1 cellular context compared by ENCODE assay signal in the genomic region with DNA sequence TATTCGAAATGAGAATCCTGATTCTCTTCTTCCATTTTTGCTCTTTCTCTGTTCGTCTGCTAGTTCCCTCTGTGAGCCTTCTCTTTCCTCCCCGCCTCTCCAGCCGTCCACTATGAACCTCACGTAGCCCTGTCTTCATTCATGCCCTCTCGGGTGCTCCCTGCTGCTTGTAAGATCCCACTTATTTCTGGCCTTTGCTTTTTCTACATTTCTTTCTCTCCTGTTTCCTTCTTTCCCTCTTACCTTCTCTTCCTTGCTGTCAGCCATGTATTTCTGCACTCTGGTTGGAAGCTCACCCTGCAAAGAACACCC.
TF ChIP-seq lines count a peak whose summit lies in the region.

No MANE protein-coding gene starts in this region.

TF ChIP-seq in GM23338, 12 proteins besides CTCF, POLR2A, EP300 and RAD21 (continued from another document):
- TF ChIP-seq, protein P1, sequence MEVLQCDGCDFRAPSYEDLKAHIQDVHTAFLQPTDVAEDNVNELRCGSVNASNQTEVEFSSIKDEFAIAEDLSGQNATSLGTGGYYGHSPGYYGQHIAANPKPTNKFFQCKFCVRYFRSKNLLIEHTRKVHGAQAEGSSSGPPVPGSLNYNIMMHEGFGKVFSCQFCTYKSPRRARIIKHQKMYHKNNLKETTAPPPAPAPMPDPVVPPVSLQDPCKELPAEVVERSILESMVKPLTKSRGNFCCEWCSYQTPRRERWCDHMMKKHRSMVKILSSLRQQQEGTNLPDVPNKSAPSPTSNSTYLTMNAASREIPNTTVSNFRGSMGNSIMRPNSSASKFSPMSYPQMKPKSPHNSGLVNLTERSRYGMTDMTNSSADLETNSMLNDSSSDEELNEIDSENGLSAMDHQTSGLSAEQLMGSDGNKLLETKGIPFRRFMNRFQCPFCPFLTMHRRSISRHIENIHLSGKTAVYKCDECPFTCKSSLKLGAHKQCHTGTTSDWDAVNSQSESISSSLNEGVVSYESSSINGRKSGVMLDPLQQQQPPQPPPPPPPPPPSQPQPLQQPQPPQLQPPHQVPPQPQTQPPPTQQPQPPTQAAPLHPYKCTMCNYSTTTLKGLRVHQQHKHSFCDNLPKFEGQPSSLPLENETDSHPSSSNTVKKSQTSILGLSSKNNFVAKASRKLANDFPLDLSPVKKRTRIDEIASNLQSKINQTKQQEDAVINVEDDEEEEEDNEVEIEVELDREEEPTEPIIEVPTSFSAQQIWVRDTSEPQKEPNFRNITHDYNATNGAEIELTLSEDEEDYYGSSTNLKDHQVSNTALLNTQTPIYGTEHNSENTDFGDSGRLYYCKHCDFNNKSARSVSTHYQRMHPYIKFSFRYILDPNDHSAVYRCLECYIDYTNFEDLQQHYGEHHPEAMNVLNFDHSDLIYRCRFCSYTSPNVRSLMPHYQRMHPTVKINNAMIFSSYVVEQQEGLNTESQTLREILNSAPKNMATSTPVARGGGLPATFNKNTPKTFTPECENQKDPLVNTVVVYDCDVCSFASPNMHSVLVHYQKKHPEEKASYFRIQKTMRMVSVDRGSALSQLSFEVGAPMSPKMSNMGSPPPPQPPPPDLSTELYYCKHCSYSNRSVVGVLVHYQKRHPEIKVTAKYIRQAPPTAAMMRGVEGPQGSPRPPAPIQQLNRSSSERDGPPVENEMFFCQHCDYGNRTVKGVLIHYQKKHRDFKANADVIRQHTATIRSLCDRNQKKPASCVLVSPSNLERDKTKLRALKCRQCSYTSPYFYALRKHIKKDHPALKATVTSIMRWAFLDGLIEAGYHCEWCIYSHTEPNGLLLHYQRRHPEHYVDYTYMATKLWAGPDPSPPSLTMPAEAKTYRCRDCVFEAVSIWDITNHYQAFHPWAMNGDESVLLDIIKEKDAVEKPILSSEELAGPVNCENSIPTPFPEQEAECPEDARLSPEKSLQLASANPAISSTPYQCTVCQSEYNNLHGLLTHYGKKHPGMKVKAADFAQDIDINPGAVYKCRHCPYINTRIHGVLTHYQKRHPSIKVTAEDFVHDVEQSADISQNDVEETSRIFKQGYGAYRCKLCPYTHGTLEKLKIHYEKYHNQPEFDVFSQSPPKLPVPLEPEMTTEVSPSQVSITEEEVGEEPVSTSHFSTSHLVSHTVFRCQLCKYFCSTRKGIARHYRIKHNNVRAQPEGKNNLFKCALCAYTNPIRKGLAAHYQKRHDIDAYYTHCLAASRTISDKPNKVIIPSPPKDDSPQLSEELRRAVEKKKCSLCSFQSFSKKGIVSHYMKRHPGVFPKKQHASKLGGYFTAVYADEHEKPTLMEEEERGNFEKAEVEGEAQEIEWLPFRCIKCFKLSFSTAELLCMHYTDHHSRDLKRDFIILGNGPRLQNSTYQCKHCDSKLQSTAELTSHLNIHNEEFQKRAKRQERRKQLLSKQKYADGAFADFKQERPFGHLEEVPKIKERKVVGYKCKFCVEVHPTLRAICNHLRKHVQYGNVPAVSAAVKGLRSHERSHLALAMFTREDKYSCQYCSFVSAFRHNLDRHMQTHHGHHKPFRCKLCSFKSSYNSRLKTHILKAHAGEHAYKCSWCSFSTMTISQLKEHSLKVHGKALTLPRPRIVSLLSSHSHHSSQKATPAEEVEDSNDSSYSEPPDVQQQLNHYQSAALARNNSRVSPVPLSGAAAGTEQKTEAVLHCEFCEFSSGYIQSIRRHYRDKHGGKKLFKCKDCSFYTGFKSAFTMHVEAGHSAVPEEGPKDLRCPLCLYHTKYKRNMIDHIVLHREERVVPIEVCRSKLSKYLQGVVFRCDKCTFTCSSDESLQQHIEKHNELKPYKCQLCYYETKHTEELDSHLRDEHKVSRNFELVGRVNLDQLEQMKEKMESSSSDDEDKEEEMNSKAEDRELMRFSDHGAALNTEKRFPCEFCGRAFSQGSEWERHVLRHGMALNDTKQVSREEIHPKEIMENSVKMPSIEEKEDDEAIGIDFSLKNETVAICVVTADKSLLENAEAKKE (CRISPR knock-in tag; IDR thresholded peaks at IDR 0.05), result no peak
- TF ChIP-seq, protein P2, sequence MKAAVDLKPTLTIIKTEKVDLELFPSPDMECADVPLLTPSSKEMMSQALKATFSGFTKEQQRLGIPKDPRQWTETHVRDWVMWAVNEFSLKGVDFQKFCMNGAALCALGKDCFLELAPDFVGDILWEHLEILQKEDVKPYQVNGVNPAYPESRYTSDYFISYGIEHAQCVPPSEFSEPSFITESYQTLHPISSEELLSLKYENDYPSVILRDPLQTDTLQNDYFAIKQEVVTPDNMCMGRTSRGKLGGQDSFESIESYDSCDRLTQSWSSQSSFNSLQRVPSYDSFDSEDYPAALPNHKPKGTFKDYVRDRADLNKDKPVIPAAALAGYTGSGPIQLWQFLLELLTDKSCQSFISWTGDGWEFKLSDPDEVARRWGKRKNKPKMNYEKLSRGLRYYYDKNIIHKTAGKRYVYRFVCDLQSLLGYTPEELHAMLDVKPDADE (IDR thresholded peaks at IDR 0.05), result no peak
- TF ChIP-seq ZNF331 (CRISPR knock-in tag; IDR thresholded peaks at IDR 0.05; ENCODE audit: low read depth) (no peak), STAT1 (IDR thresholded peaks at IDR 0.05; ENCODE audit: unreplicated experiment) (no peak), EZH2 (IDR thresholded peaks at IDR 0.05; ENCODE audit: low read depth, unreplicated experiment) (no peak), CREB1 (CRISPR knock-in tag; IDR thresholded peaks at IDR 0.05; ENCODE audit: low read depth) (no peak), NANOG (IDR thresholded peaks at IDR 0.05; ENCODE audit: borderline replicate concordance) (no peak), POLR2AphosphoS5 (IDR thresholded peaks at IDR 0.05; ENCODE audit: low read depth) (no peak), ZNF114 (CRISPR knock-in tag; IDR thresholded peaks at IDR 0.05) (no peak), JUNB (IDR thresholded peaks at IDR 0.05; ENCODE audit: unreplicated experiment) (no peak)
